Comparison of ENCODE assay signal across 8 cellular contexts in the genomic region with DNA sequence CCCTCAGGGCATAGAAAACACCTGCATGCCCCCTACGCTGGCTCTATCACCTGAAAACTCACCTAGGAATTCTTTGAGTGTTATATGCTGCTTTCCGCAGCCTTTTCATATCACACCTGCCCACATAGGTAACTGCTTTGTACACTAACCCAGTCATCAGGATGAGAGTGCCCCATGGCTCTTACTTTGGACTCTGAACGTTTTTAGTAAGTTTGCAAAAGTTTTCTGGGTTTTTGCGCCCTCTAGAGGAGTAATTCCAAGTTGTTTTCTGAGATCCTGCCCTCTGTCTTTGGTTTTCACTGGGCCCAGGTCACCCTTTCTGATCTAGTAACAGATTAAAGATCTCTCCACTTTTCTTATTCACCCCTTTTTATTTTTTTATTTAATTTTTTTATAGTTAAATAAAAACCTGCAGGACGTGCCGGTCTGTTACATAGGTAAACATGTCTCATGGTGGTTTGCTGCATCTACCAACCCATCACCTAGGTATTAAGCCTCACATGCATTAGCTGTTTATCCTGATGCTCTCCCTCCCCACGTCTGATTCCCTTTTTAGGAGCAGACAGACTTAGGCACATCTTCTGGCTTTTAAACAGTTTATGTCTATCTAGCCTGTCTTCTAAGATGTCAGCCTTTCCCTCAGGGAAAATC.
A peak's percentile ranks its signal among the peaks of the same experiment; 100 is the strongest.
DNase-seq lines count a peak whose midpoint lies in the region; ATAC-seq, FAIRE-seq and TF ChIP-seq lines count a peak whose summit lies in the region.

No MANE protein-coding gene starts in this region.

- no peak overlapping the region for H2AFZ ChIP-seq in HepG2 (ENCODE audit: low read length)

- H3K27me3 ChIP-seq in HepG2 (ENCODE audit: control insufficient read depth in 1 of 2, insufficient read depth in 2 of 2, low read length in 2 of 2), result no peaks in the 10 kb centered on the region; a peak in 1 of 5 replicates

- H3K27me3 Mint-ChIP-seq in activated naive CD8-positive, alpha-beta T cell treated with anti-CD3 and anti-CD28 coated beads, Interleukin-2, amount 50 U/mL, for 24 hours, result peaks cover 6% of the 10 kb centered on the region

- no peak for TF ChIP-seq EP300 in HepG2 (IDR thresholded peaks at IDR 0.05; ENCODE audit: low read depth in 2 of 2, low read length in 2 of 2)
- TF ChIP-seq EP300 in HepG2 (CRISPR knock-in tag; IDR thresholded peaks at IDR 0.05; ENCODE audit: borderline replicate concordance), result no peak

- no peak for TF ChIP-seq RAD21 in HepG2 (CRISPR knock-in tag; IDR thresholded peaks at IDR 0.05)

- CTCF ChIA-PET in HepG2 (lab: Yijun Ruan, JAX; ENCODE audit: low intra/inter-chr PET ratio, low total read pairs), result interaction anchor here (2.6 kb wide), 1 partner anchor 1032 kb away, joined by 14 read pairs; no protein-coding TSS in a partner anchor

- no peaks in the 10 kb centered on the region for H3K9me3 ChIP-seq in HepG2 (ENCODE audit: low read length)

- no peak overlapping the region for H3K4me3 Mint-ChIP-seq in activated naive CD8-positive, alpha-beta T cell treated with anti-CD3 and anti-CD28 coated beads, Interleukin-2, amount 50 U/mL, for 24 hours

- H3K9me3 Mint-ChIP-seq in activated naive CD8-positive, alpha-beta T cell treated with anti-CD3 and anti-CD28 coated beads, Interleukin-2, amount 50 U/mL, for 24 hours, result no peaks in the 10 kb centered on the region

- no peaks in the 10 kb centered on the region for H4K20me1 ChIP-seq in HepG2 (ENCODE audit: insufficient read depth, low read length)

- no peaks in the 10 kb centered on the region for H3K36me3 Mint-ChIP-seq in activated naive CD8-positive, alpha-beta T cell treated with anti-CD3 and anti-CD28 coated beads, Interleukin-2, amount 50 U/mL, for 24 hours (ENCODE audit: low read depth)

- DNase-seq in activated CD4-positive, alpha-beta T cell treated with anti-CD3 and anti-CD28 coated beads for 48 hours, result peak; percentile 3
- DNase-seq in activated CD4-positive, alpha-beta T cell treated with anti-CD3 and anti-CD28 coated beads, Interleukin-2, amount 50 U/mL, for 1 hour, result no peak
- DNase-seq in NCI-H1694 treated with DMSO at 0.1 percent for 48 hours (lab: John Stamatoyannopoulos, UW) (peak; percentile 28), astrocyte of the cerebellum (ENCODE audit: low read depth) (no peak), HepG2 (ENCODE audit: low spot score) (peak; percentile 30)
- no peak for DNase-seq in activated CD8-positive, alpha-beta memory T cell treated with anti-CD3 and anti-CD28 coated beads, Interleukin-2, amount 50 U/mL, for 48 hours
- DNase-seq in activated naive CD8-positive, alpha-beta T cell treated with anti-CD3 and anti-CD28 coated beads, Interleukin-2, amount 50 U/mL, for 24 hours, result no peak

- H3K9ac ChIP-seq in HepG2 (ENCODE audit: insufficient read depth, low read depth, low read length), result no peak overlapping the region

- POLR2A ChIA-PET in HepG2 (lab: Yijun Ruan, JAX), result no interaction called here

- 18% methylated on average over 7 of the region's 7 CpGs for WGBS in HepG2 (ENCODE audit: low lambda C conversion rate)

- H3K4me1 Mint-ChIP-seq in activated naive CD8-positive, alpha-beta T cell treated with anti-CD3 and anti-CD28 coated beads, Interleukin-2, amount 50 U/mL, for 24 hours, result no peaks in the 10 kb centered on the region

- H3K4me3 ChIP-seq in astrocyte of the cerebellum (ENCODE audit: low read depth, low read length), result no peak overlapping the region
- no peak overlapping the region for H3K4me3 ChIP-seq in HepG2 (replicated peaks in 1 of 3; ENCODE audit: insufficient read depth in 1 of 3, low read depth in 2 of 3, low read length in 3 of 3)

- H3K27ac Mint-ChIP-seq in activated naive CD8-positive, alpha-beta T cell treated with anti-CD3 and anti-CD28 coated beads, Interleukin-2, amount 50 U/mL, for 24 hours, result no peak overlapping the region

- 0 out of 2 replicates have a peak, but pooled peaks cover 4% of the 10 kb centered on the region for H3K4me1 ChIP-seq in HepG2 (ENCODE audit: insufficient read depth, low read length)

- no peaks in the 10 kb centered on the region for H3K36me3 ChIP-seq in HepG2 (replicated peaks in 1 of 2; ENCODE audit: control insufficient read depth in 1 of 2, insufficient read depth in 2 of 2, low read length in 2 of 2)

- TF ChIP-seq CTCF in astrocyte of the cerebellum (IDR thresholded peaks at IDR 0.05; ENCODE audit: low read depth, low read length, missing control alignments) (peak; percentile 76), HepG2 (CRISPR knock-in tag; IDR thresholded peaks at IDR 0.05) (peak; percentile 68)

- no peak overlapping the region for H3K27ac ChIP-seq in HepG2 (ENCODE audit: extremely low read length, insufficient read depth, low read length)

- FAIRE-seq in HepG2 (lab: Jason Lieb, UNC), result peak; percentile 66

- BruUV-seq in HepG2 (replicated peaks; lab: Mats Ljungman, UMichigan), result no TSS peak

- ATAC-seq in GM21723 (IDR thresholded peaks at IDR 0.05; ENCODE audit: unreplicated experiment) (peak; percentile 80), HepG2 (peak; percentile 79)
- ATAC-seq in activated naive CD8-positive, alpha-beta T cell treated with anti-CD3 and anti-CD28 coated beads, Interleukin-2, amount 50 U/mL, for 24 hours, result no peak

- H3K79me2 ChIP-seq in HepG2 (ENCODE audit: insufficient read depth, low read length), result no peaks in the 10 kb centered on the region

- no peak for TF ChIP-seq POLR2A in HepG2 (IDR thresholded peaks at IDR 0.05; ENCODE audit: insufficient read depth in 1 of 2, low read depth in 2 of 2, low read length in 2 of 2)

- no peak overlapping the region for H3K4me2 ChIP-seq in HepG2 (ENCODE audit: low read depth, low read length)

- in situ Hi-C loops in astrocyte of the cerebellum (cut with HindIII; ENCODE audit: low sequenced_read_pairs) (no loop called here), HepG2 (cut with HindIII; ENCODE audit: extremely low pct_ligation_motif_present, low pct_unique_long_range_greater_than_20kb) (loop anchor here (10.0 kb wide), 2 partner anchors 199 to 969 kb away; no protein-coding TSS in a partner anchor)

- intact Hi-C loops in HepG2 (cut with micrococcal nuclease; ENCODE audit: unreplicated experiment), result loop anchor here (1.0 to 2.0 kb wide), 3 partner anchors 195 to 1033 kb away; no protein-coding TSS in a partner anchor

TF ChIP-seq in HepG2, 621 proteins besides CTCF, POLR2A, EP300 and RAD21:
- peak; percentile 32 for TF ChIP-seq XRCC5 (optimal IDR thresholded peaks at IDR 0.05; ENCODE audit: low read length)
- no peak for TF ChIP-seq PAX8 (CRISPR knock-in tag; IDR thresholded peaks at IDR 0.05; ENCODE audit: borderline replicate concordance)
- TF ChIP-seq HNF4G (IDR thresholded peaks at IDR 0.05; ENCODE audit: borderline replicate concordance, low read depth, low read length), result peak; percentile 55; the same call in 1 of the 2 replicates
- no peak for TF ChIP-seq HNF4G (CRISPR knock-in tag; IDR thresholded peaks at IDR 0.05; ENCODE audit: borderline replicate concordance, low read depth)
- no peak for TF ChIP-seq KMT2B (CRISPR knock-in tag; IDR thresholded peaks at IDR 0.05)
- TF ChIP-seq SMC3 (IDR thresholded peaks at IDR 0.05; ENCODE audit: low read length), result peak; percentile 51
- TF ChIP-seq STAG1 (CRISPR knock-in tag; IDR thresholded peaks at IDR 0.05), result peak; percentile 76
- peak; percentile 67 for TF ChIP-seq HNF4A (CRISPR knock-in tag; IDR thresholded peaks at IDR 0.05)

Comparison
In these comparisons a context has a peak if more than half of its experiments do, and no peak if none do; other contexts are left out.
1. DNase-seq: peak in activated CD4-positive, alpha-beta T cell treated with anti-CD3 and anti-CD28 coated beads for 48 hours (single experiment), NCI-H1694 treated with DMSO at 0.1 percent for 48 hours (single experiment) and HepG2 (single experiment); none in activated CD4-positive, alpha-beta T cell treated with anti-CD3 and anti-CD28 coated beads, Interleukin-2, amount 50 U/mL, for 1 hour (single experiment), astrocyte of the cerebellum (single experiment), activated CD8-positive, alpha-beta memory T cell treated with anti-CD3 and anti-CD28 coated beads, Interleukin-2, amount 50 U/mL, for 48 hours (single experiment) and activated naive CD8-positive, alpha-beta T cell treated with anti-CD3 and anti-CD28 coated beads, Interleukin-2, amount 50 U/mL, for 24 hours (single experiment).